1 cellular context compared by ENCODE assay signal in the genomic region with DNA sequence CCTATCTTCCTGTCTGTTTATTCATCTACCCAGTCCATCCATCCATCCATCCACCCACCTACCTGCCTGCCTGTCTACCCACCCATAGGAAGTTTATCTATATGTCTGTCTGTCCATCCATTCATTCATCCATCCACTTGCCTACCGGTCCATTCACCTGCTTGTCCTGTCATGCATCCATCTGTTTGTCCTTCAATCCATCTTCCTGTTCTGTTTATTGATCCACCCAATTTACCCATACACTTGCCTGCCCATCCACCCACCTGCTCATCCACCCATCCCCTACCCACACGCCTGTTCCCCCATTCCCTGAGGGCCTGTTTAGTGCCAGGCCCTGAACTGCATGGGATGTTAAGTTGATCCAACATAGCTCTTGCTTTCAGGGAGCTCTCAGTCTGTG.
TF ChIP-seq lines count a peak whose summit lies in the region.

No MANE protein-coding gene starts in this region.

TF ChIP-seq in SK-N-SH, 30 proteins besides CTCF, POLR2A, EP300 and RAD21:
- no peak for TF ChIP-seq GATA2 (CRISPR knock-in tag; IDR thresholded peaks at IDR 0.05)
- no peak for TF ChIP-seq MEF2A (IDR thresholded peaks at IDR 0.05; ENCODE audit: borderline replicate concordance, low read depth)
- TF ChIP-seq, protein P1, sequence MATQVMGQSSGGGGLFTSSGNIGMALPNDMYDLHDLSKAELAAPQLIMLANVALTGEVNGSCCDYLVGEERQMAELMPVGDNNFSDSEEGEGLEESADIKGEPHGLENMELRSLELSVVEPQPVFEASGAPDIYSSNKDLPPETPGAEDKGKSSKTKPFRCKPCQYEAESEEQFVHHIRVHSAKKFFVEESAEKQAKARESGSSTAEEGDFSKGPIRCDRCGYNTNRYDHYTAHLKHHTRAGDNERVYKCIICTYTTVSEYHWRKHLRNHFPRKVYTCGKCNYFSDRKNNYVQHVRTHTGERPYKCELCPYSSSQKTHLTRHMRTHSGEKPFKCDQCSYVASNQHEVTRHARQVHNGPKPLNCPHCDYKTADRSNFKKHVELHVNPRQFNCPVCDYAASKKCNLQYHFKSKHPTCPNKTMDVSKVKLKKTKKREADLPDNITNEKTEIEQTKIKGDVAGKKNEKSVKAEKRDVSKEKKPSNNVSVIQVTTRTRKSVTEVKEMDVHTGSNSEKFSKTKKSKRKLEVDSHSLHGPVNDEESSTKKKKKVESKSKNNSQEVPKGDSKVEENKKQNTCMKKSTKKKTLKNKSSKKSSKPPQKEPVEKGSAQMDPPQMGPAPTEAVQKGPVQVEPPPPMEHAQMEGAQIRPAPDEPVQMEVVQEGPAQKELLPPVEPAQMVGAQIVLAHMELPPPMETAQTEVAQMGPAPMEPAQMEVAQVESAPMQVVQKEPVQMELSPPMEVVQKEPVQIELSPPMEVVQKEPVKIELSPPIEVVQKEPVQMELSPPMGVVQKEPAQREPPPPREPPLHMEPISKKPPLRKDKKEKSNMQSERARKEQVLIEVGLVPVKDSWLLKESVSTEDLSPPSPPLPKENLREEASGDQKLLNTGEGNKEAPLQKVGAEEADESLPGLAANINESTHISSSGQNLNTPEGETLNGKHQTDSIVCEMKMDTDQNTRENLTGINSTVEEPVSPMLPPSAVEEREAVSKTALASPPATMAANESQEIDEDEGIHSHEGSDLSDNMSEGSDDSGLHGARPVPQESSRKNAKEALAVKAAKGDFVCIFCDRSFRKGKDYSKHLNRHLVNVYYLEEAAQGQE (IDR thresholded peaks at IDR 0.05; ENCODE audit: low read depth, low read length), result no peak
